Comparison of ENCODE assay signal across 25 cellular contexts in the genomic region with DNA sequence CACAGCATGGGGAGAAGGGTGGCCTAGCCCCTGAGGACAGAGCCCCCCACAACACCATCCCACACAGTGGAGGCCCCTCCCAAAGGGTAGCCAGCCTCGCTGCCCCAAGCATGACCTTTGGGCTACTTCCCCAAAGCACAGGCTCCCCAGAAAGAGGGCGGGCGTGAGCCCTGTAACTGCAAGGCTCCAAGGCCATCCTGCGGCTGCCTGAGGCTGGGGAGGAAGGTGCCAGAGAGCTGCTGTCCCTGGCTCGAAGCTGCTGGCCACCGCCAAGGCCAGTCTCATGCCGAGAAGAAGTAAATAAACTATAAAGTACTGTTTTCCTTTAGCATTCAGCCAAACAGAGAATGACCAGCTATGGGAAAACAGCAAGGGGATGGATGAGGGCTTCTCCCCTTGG. TPM values are rescaled to one million over a fixed set of nuclear protein-coding genes. Genes with fewer than 3 reads are reported as not detected.
DNase-seq lines count a peak whose midpoint lies in the region; ATAC-seq, FAIRE-seq and TF ChIP-seq lines count a peak whose summit lies in the region.
"Had no signal": no experiment of that assay in that cellular context is flagged by ENCODE, and none has a peak within 500 bp of the region (broad histone marks: within the 10 kb centered on the region; RNA-seq: fewer than 3 reads in every experiment).

No MANE protein-coding gene starts in this region.

- H3K27ac Mint-ChIP-seq in activated naive CD4-positive, alpha-beta T cell treated with anti-CD3 and anti-CD28 coated beads, Interleukin-2, amount 50 U/mL, for 24 hours, result peak overlapping the region; percentile 30
- no peak overlapping the region for H3K27ac Mint-ChIP-seq in activated CD4-positive, alpha-beta memory T cell treated with anti-CD3 and anti-CD28 coated beads, Interleukin-2, amount 10 ng/mL, durations not matched to agents 7 days and 5 days

- peaks cover 54% of the 10 kb centered on the region for H3K4me1 Mint-ChIP-seq in activated naive CD4-positive, alpha-beta T cell treated with anti-CD3 and anti-CD28 coated beads, Interleukin-2, amount 50 U/mL, for 24 hours
- peaks cover 39% of the 10 kb centered on the region for H3K4me1 Mint-ChIP-seq in activated CD4-positive, alpha-beta memory T cell treated with anti-CD3 and anti-CD28 coated beads, Interleukin-2, amount 10 ng/mL, durations not matched to agents 7 days and 5 days

- TF ChIP-seq CTCF in VCaP (conservative IDR thresholded peaks at IDR 0.05) (no peak), pancreas (IDR thresholded peaks at IDR 0.05) (no peak)

- H3K27me3 ChIP-seq in pancreas, result no peaks in the 10 kb centered on the region

- no peak for DNase-seq in activated naive CD4-positive, alpha-beta T cell treated with Interleukin-2 at 50 U/mL for 16 hours
- peak in 1 of 6 donors; percentile 32 for DNase-seq in pancreas
- no peak for DNase-seq in left ventricle myocardium superior
- no peak for DNase-seq in left lobe of liver (ENCODE audit: low spot score)
- DNase-seq in activated CD4-positive, alpha-beta memory T cell treated with anti-CD3 and anti-CD28 coated beads, Interleukin-2, amount 10 ng/mL, durations not matched to agents 7 days and 5 days, result no peak
- DNase-seq in dermis blood vessel endothelial cell, result no peak
- DNase-seq: 8988T; C1 segment of cervical spinal cord; Calu3; CD8-positive, alpha-beta memory T cell; GDM1; GOT3; HCEC 1CT; Kasumi-1; NCI-H1417 treated with DMSO at 0.1 percent for 48 hours; NCI-H187 treated with DMSO at 0.1 percent for 48 hours; NCI-H2107; NCI-H446 treated with DMSO at 0.1 percent for 48 hours; NCI-H526 treated with DMSO at 0.1 percent for 48 hours; SIG-M5 had no signal

- no peaks in the 10 kb centered on the region for H3K4me1 ChIP-seq in pancreas

- POLR2A ChIA-PET in activated CD4-positive, alpha-beta memory T cell treated with anti-CD3 and anti-CD28 coated beads, Interleukin-2, amount 10 ng/mL, durations not matched to agents 7 days and 5 days (lab: Charles Lee), result interaction anchor here (19.4 kb wide), 1 partner anchor 24 kb away, joined by 431 read pairs; a partner anchor contains a TSS

- intact Hi-C loops in pancreas (cut with DNase I), result no loop called here
- intact Hi-C loops in left ventricle myocardium superior (cut with micrococcal nuclease), result no loop called here

- 0 out of 2 replicates have a peak overlapping the region, but pooled peaks have one; percentile 3 for H3K27ac ChIP-seq in VCaP
- no peak overlapping the region for H3K27ac ChIP-seq in pancreas
- H3K27ac ChIP-seq: RWPE1 had no signal

- H3K36me3 ChIP-seq in pancreas, result no peaks in the 10 kb centered on the region

- ATAC-seq in pancreas, result peak in 3 of 4 donors; percentile 46 to 87 (median 69)
- no peak for ATAC-seq in left ventricle myocardium superior
- ATAC-seq in left lobe of liver, result no peak

- WGBS in pancreas, 2 donors, result 33 to 35% methylated on average over 7 of the region's 7 CpGs

- no peaks in the 10 kb centered on the region for H3K27me3 Mint-ChIP-seq in activated naive CD4-positive, alpha-beta T cell treated with anti-CD3 and anti-CD28 coated beads, Interleukin-2, amount 50 U/mL, for 24 hours
- no peaks in the 10 kb centered on the region for H3K27me3 Mint-ChIP-seq in activated CD4-positive, alpha-beta memory T cell treated with anti-CD3 and anti-CD28 coated beads, Interleukin-2, amount 10 ng/mL, durations not matched to agents 7 days and 5 days
- H3K27me3 Mint-ChIP-seq: CD8-positive, alpha-beta memory T cell had no signal

- no peaks in the 10 kb centered on the region for H3K9me3 Mint-ChIP-seq in activated naive CD4-positive, alpha-beta T cell treated with anti-CD3 and anti-CD28 coated beads, Interleukin-2, amount 50 U/mL, for 24 hours
- peaks cover 11% of the 10 kb centered on the region for H3K9me3 Mint-ChIP-seq in activated CD4-positive, alpha-beta memory T cell treated with anti-CD3 and anti-CD28 coated beads, Interleukin-2, amount 10 ng/mL, durations not matched to agents 7 days and 5 days
- H3K9me3 Mint-ChIP-seq: CD8-positive, alpha-beta memory T cell had no signal

- H3K9me3 ChIP-seq in pancreas, result no peaks in the 10 kb centered on the region

- FAIRE-seq in pancreas (lab: Jason Lieb, UNC), result no peak
- FAIRE-seq: GM18507 had no signal

- H3K4me3 Mint-ChIP-seq in activated naive CD4-positive, alpha-beta T cell treated with anti-CD3 and anti-CD28 coated beads, Interleukin-2, amount 50 U/mL, for 24 hours, result no peak overlapping the region
- no peak overlapping the region for H3K4me3 Mint-ChIP-seq in activated CD4-positive, alpha-beta memory T cell treated with anti-CD3 and anti-CD28 coated beads, Interleukin-2, amount 10 ng/mL, durations not matched to agents 7 days and 5 days
- H3K4me3 Mint-ChIP-seq: CD8-positive, alpha-beta memory T cell had no signal

- no peak overlapping the region for H3K4me3 ChIP-seq in pancreas

- H3K36me3 Mint-ChIP-seq in activated naive CD4-positive, alpha-beta T cell treated with anti-CD3 and anti-CD28 coated beads, Interleukin-2, amount 50 U/mL, for 24 hours, result peaks cover 37% of the 10 kb centered on the region
- H3K36me3 Mint-ChIP-seq in activated CD4-positive, alpha-beta memory T cell treated with anti-CD3 and anti-CD28 coated beads, Interleukin-2, amount 10 ng/mL, durations not matched to agents 7 days and 5 days (ENCODE audit: low read depth), result peaks cover 96% of the 10 kb centered on the region

- CTCF ChIA-PET in activated CD4-positive, alpha-beta memory T cell treated with anti-CD3 and anti-CD28 coated beads, Interleukin-2, amount 10 ng/mL, durations not matched to agents 7 days and 5 days (lab: Charles Lee), result no interaction called here

RNA-seq across cellular contexts. Expression of a gene that starts 27.5 kb away (rescaled TPM):
- total RNA-seq in pancreas (under 1 TPM in 5 of 6 donors, not detected in 1; 0.26 to 0.40 (median 0.32) TPM), left ventricle myocardium superior (not detected), left lobe of liver (0.20 TPM), dermis blood vessel endothelial cell (not detected in 2 replicates)
- under 1 TPM; 0.15 to 0.33 TPM for polyA plus RNA-seq in pancreas
- 10 to 100 TPM; 67.8 to 70.6 TPM for total RNA-seq in activated CD4-positive, alpha-beta memory T cell treated with anti-CD3 and anti-CD28 coated beads, Interleukin-2, amount 10 ng/mL, durations not matched to agents 7 days and 5 days
- total RNA-seq: Calu3, MCF 10A had no signal

RNA-seq across cellular contexts. Expression of a gene that starts 35.3 kb away (rescaled TPM):
- total RNA-seq in pancreas (10 to 100 TPM in 2 of 6 donors, 1 to 10 TPM in 4; 3.1 to 11.6 (median 7.9) TPM), left ventricle myocardium superior (not detected), left lobe of liver (1.0 TPM), dermis blood vessel endothelial cell (0.05 TPM in 1 of 2 replicates, not detected in the other)
- polyA plus RNA-seq in pancreas, result 10 to 100 TPM in 1 of 2 donors, 1 to 10 TPM in 1; 6.7 to 10.9 TPM
- 10 to 100 TPM; 24.6 to 24.8 TPM for total RNA-seq in activated CD4-positive, alpha-beta memory T cell treated with anti-CD3 and anti-CD28 coated beads, Interleukin-2, amount 10 ng/mL, durations not matched to agents 7 days and 5 days

Comparison
In these comparisons a context has a peak if more than half of its experiments do, and no peak if none do; other contexts are left out.
1. ATAC-seq: peak in pancreas (3 of 4); none in left ventricle myocardium superior (single experiment) and left lobe of liver (single experiment).
2. RNA of a gene that starts 27.5 kb away (total RNA-seq): 67.8 to 70.6 TPM in activated CD4-positive, alpha-beta memory T cell treated with anti-CD3 and anti-CD28 coated beads, Interleukin-2, amount 10 ng/mL, durations not matched to agents 7 days and 5 days; 0.26 to 0.40 TPM in pancreas, 0.20 TPM in left lobe of liver (single experiment), not detected in left ventricle myocardium superior (single experiment) and not detected in dermis blood vessel endothelial cell; every median in the first group is over 10 times any median in the second.